In genomic region chr19:677601-678380, GRCh38 we compare ENCODE assay signal across 9 cellular contexts. TPM values are rescaled to one million over a fixed set of nuclear protein-coding genes. Genes with fewer than 3 reads are reported as not detected.
DNase-seq lines count a peak whose midpoint lies in the region; ATAC-seq and TF ChIP-seq lines count a peak whose summit lies in the region.
"Had no signal": no experiment of that assay in that cellular context is flagged by ENCODE, and none has a peak within 500 bp of the region (broad histone marks: within the 10 kb centered on the region; RNA-seq: fewer than 3 reads in every experiment).

No MANE protein-coding gene starts in this region.

- H3K27me3 ChIP-seq in H7 (ENCODE audit: control insufficient read depth, insufficient read depth, low read length) (peaks cover 16% of the 10 kb centered on the region), body of pancreas (no peaks in the 10 kb centered on the region), mesenchymal stem cell (ENCODE audit: control insufficient read depth in 1 of 2, insufficient read depth in 1 of 2, low read length in 2 of 2) (peaks cover 0 to 3% of the 10 kb centered on the region in 2 experiments)

- H2AFZ ChIP-seq in mesenchymal stem cell (ENCODE audit: low read depth, low read length) = no peak overlapping the region

- no peak overlapping the region for H2BK15ac ChIP-seq in mesenchymal stem cell (ENCODE audit: low read depth, poor library complexity, severe bottlenecking)

- peak overlapping the region; percentile 24 for H2BK120ac ChIP-seq in mesenchymal stem cell (ENCODE audit: low read depth, low read length)

- H2AK5ac ChIP-seq in mesenchymal stem cell (ENCODE audit: low read length, severe bottlenecking) = peak overlapping the region; percentile 8

- peak overlapping the region; percentile 51 to 80 (median 64) for H3K27ac ChIP-seq in body of pancreas
- peak overlapping the region; percentile 11 for H3K27ac ChIP-seq in mesenchymal stem cell (ENCODE audit: low read length, poor library complexity, severe bottlenecking)

- no peaks in the 10 kb centered on the region for H3K9me3 ChIP-seq in body of pancreas
- H3K9me3 ChIP-seq in mesenchymal stem cell (ENCODE audit: control insufficient read depth, low read length) = no peaks in the 10 kb centered on the region

- H3K4me3 Mint-ChIP-seq in natural killer cell treated with Interleukin-12 subunit alpha and Interleukin-12 subunit beta and Interleukin-15 and Interleukin-18, amount 100 ng/mL, for 72 hours = no peak overlapping the region

- H3K4me2 ChIP-seq in mesenchymal stem cell (ENCODE audit: low read length, poor library complexity, severe bottlenecking) = peak overlapping the region; percentile 66

- peak overlapping the region in 1 of 2 experiments; percentile 26 for H3K14ac ChIP-seq in mesenchymal stem cell (ENCODE audit: low read length in 2 of 2)

- no peak overlapping the region for H4K91ac ChIP-seq in mesenchymal stem cell (ENCODE audit: low read length)

- peaks cover 0 to 5% of the 10 kb centered on the region in 2 donors for H3K4me1 Mint-ChIP-seq in natural killer cell treated with Interleukin-12 subunit alpha and Interleukin-12 subunit beta and Interleukin-15 and Interleukin-18, amount 100 ng/mL, for 72 hours (ENCODE audit: low read depth in 2 of 2)

- H2BK5ac ChIP-seq in mesenchymal stem cell (ENCODE audit: low read depth, low read length, poor library complexity, severe bottlenecking) = no peak overlapping the region

- peaks cover 6 to 10% of the 10 kb centered on the region in 2 donors for H3K27me3 Mint-ChIP-seq in natural killer cell treated with Interleukin-12 subunit alpha and Interleukin-12 subunit beta and Interleukin-15 and Interleukin-18, amount 100 ng/mL, for 72 hours

- peaks cover 46% of the 10 kb centered on the region for H3K4me1 ChIP-seq in body of pancreas
- peaks cover 44% of the 10 kb centered on the region for H3K4me1 ChIP-seq in mesenchymal stem cell (ENCODE audit: control insufficient read depth, insufficient read depth, low read depth, low read length)

- peaks cover 5% of the 10 kb centered on the region for H3K79me1 ChIP-seq in mesenchymal stem cell (replicated peaks; ENCODE audit: low read length, poor library complexity, severe bottlenecking)

- DNase-seq in A172 (ENCODE audit: low spot score) (peak; percentile 86), H7 (peak; percentile 66), body of pancreas (peak in 2 of 4 donors; percentile 38 to 53), mesenchymal stem cell (peak; percentile 64), posterior cingulate gyrus (no peak), globus pallidus (ENCODE audit: low spot score) (no peak), T-helper 1 cell (no peak)
- no peak for DNase-seq in natural killer cell treated with Interleukin-12 subunit alpha and Interleukin-12 subunit beta and Interleukin-15 and Interleukin-18, amount 100 ng/mL, for 72 hours (ENCODE audit: low spot score)
- DNase-seq: NCI-H774 had no signal

- no peaks in the 10 kb centered on the region for H3K9me3 Mint-ChIP-seq in natural killer cell treated with Interleukin-12 subunit alpha and Interleukin-12 subunit beta and Interleukin-15 and Interleukin-18, amount 100 ng/mL, for 72 hours

- no peak for ATAC-seq in body of pancreas
- no peak for ATAC-seq in natural killer cell treated with Interleukin-12 subunit alpha and Interleukin-12 subunit beta and Interleukin-15 and Interleukin-18, amount 100 ng/mL, for 72 hours

- no peak overlapping the region for H3K23ac ChIP-seq in mesenchymal stem cell (ENCODE audit: low read length in 2 of 2)

- intact Hi-C loops in body of pancreas (cut with DNase I) = no loop called here
- intact Hi-C loops in posterior cingulate gyrus (cut with DNase I) = no loop called here

- H3K18ac ChIP-seq in mesenchymal stem cell (ENCODE audit: low read depth in 1 of 2, low read length in 2 of 2) = peak overlapping the region in 1 of 2 experiments; percentile 78

- peak overlapping the region in 1 of 2 experiments; percentile 91 for H2BK12ac ChIP-seq in mesenchymal stem cell (ENCODE audit: low read length in 2 of 2)

- no peak overlapping the region for H3K4me3 ChIP-seq in H7 (ENCODE audit: insufficient read depth, low read depth, low read length)
- H3K4me3 ChIP-seq in body of pancreas = no peak overlapping the region
- H3K4me3 ChIP-seq in mesenchymal stem cell (ENCODE audit: insufficient read depth in 1 of 2, low read depth in 1 of 2, low read length in 2 of 2) = no peak overlapping the region

- H3K4ac ChIP-seq in mesenchymal stem cell (ENCODE audit: low read depth in 1 of 2, low read length in 2 of 2) = peak overlapping the region in 1 of 2 experiments; percentile 63

- H3K27ac Mint-ChIP-seq in natural killer cell treated with Interleukin-12 subunit alpha and Interleukin-12 subunit beta and Interleukin-15 and Interleukin-18, amount 100 ng/mL, for 72 hours = no peak overlapping the region

- TF ChIP-seq POLR2A in body of pancreas (IDR thresholded peaks at IDR 0.05) = no peak

- H3K36me3 ChIP-seq in H7 (replicated peaks; ENCODE audit: control insufficient read depth, insufficient read depth, low read length) = no peaks in the 10 kb centered on the region
- no peaks in the 10 kb centered on the region for H3K36me3 ChIP-seq in body of pancreas (replicated peaks in 1 of 2; ENCODE audit: insufficient read depth in 1 of 2, low read depth in 2 of 2)
- peaks cover 0 to 22% of the 10 kb centered on the region in 2 experiments for H3K36me3 ChIP-seq in mesenchymal stem cell (ENCODE audit: control insufficient read depth in 1 of 2, insufficient read depth in 2 of 2, low read depth in 1 of 2, low read length in 2 of 2)

- TF ChIP-seq CTCF in body of pancreas (IDR thresholded peaks at IDR 0.05) = no peak

- no peak overlapping the region for H4K8ac ChIP-seq in mesenchymal stem cell (ENCODE audit: low read length)

- no peak overlapping the region for H3K9ac ChIP-seq in mesenchymal stem cell (ENCODE audit: low read length)

- WGBS in body of pancreas, 2 donors = 41 to 44% methylated on average over 7 to 21 of the region's 21 CpGs
- WGBS in mesenchymal stem cell = 73% methylated on average over 21 of the region's 21 CpGs

- H3K36me3 Mint-ChIP-seq in natural killer cell treated with Interleukin-12 subunit alpha and Interleukin-12 subunit beta and Interleukin-15 and Interleukin-18, amount 100 ng/mL, for 72 hours = no peaks in the 10 kb centered on the region

RNA-seq across cellular contexts. Expression of gene FSTL3, which starts 1.6 kb away (rescaled TPM):
- 267 and 269 TPM in 2 replicates for total RNA-seq in A172 (2014; rRNA removed; shearing (Covaris generic))
- total RNA-seq in H7 (2014; rRNA removed; shearing (Covaris generic)) = 7.4 and 9.7 TPM in 2 replicates
- 100 to 1,000 TPM in 1 of 2 donors, 10 to 100 TPM in 1; 72.4 to 236 TPM for total RNA-seq in body of pancreas
- polyA plus RNA-seq in mesenchymal stem cell (2013, experiment 1 of 2) = 33.8 TPM
- polyA plus RNA-seq in mesenchymal stem cell (2013, experiment 2 of 2) = 36.5 TPM
- 1 to 10 TPM; 1.7 to 3.6 TPM for total RNA-seq in natural killer cell treated with Interleukin-12 subunit alpha and Interleukin-12 subunit beta and Interleukin-15 and Interleukin-18, amount 100 ng/mL, for 72 hours

RNA-seq across cellular contexts. Expression of gene RNF126, which starts 14.8 kb away (rescaled TPM):
- total RNA-seq in A172 (2014; rRNA removed; shearing (Covaris generic)) = 40.9 and 62.4 TPM in 2 replicates
- total RNA-seq in H7 (2014; rRNA removed; shearing (Covaris generic)) = 119 and 128 TPM in 2 replicates
- total RNA-seq in body of pancreas = 10 to 100 TPM; 23.3 to 45.8 TPM
- polyA plus RNA-seq in mesenchymal stem cell (2013, experiment 1 of 2) = 41.9 TPM
- 43.6 TPM for polyA plus RNA-seq in mesenchymal stem cell (2013, experiment 2 of 2)
- 100 to 1,000 TPM in 1 of 2 donors, 10 to 100 TPM in 1; 77.7 to 138 TPM for total RNA-seq in natural killer cell treated with Interleukin-12 subunit alpha and Interleukin-12 subunit beta and Interleukin-15 and Interleukin-18, amount 100 ng/mL, for 72 hours

RNA-seq across cellular contexts. Expression of gene PRSS57, which starts 17.5 kb away (rescaled TPM):
- not detected in 2 replicates for total RNA-seq in A172 (2014; rRNA removed; shearing (Covaris generic))
- total RNA-seq in H7 (2014; rRNA removed; shearing (Covaris generic)) = not detected in 2 replicates
- total RNA-seq in body of pancreas = not detected
- not detected for polyA plus RNA-seq in mesenchymal stem cell (2013, experiment 1 of 2)
- polyA plus RNA-seq in mesenchymal stem cell (2013, experiment 2 of 2) = 0.04 TPM
- 1 to 10 TPM in 1 of 2 donors, not detected in 1; 1.4 TPM for total RNA-seq in natural killer cell treated with Interleukin-12 subunit alpha and Interleukin-12 subunit beta and Interleukin-15 and Interleukin-18, amount 100 ng/mL, for 72 hours

RNA-seq across cellular contexts. Expression of gene PALM, which starts 30.9 kb away (rescaled TPM):
- 42.9 and 47.9 TPM in 2 replicates for total RNA-seq in A172 (2014; rRNA removed; shearing (Covaris generic))
- total RNA-seq in H7 (2014; rRNA removed; shearing (Covaris generic)) = 28.7 and 34.6 TPM in 2 replicates
- 10 to 100 TPM; 14.8 to 32.6 TPM for total RNA-seq in body of pancreas
- polyA plus RNA-seq in mesenchymal stem cell (2013, experiment 1 of 2) = 14.3 TPM
- polyA plus RNA-seq in mesenchymal stem cell (2013, experiment 2 of 2) = 15.1 TPM
- not detected for total RNA-seq in natural killer cell treated with Interleukin-12 subunit alpha and Interleukin-12 subunit beta and Interleukin-15 and Interleukin-18, amount 100 ng/mL, for 72 hours

RNA-seq across cellular contexts. Expression of gene FGF22, which starts 38.1 kb away (rescaled TPM):
- 0.17 TPM in 1 of 2 replicates, not detected in the other for total RNA-seq in A172 (2014; rRNA removed; shearing (Covaris generic))
- total RNA-seq in H7 (2014; rRNA removed; shearing (Covaris generic)) = not detected in 2 replicates
- not detected for total RNA-seq in body of pancreas
- polyA plus RNA-seq in mesenchymal stem cell (2013, experiment 1 of 2) = 0.04 TPM
- polyA plus RNA-seq in mesenchymal stem cell (2013, experiment 2 of 2) = 0.07 TPM
- not detected for total RNA-seq in natural killer cell treated with Interleukin-12 subunit alpha and Interleukin-12 subunit beta and Interleukin-15 and Interleukin-18, amount 100 ng/mL, for 72 hours

Comparison
In these comparisons a context has a peak if more than half of its experiments do, and no peak if none do; other contexts are left out.
1. DNase-seq: peak in A172 (single experiment), H7 (single experiment) and mesenchymal stem cell (single experiment); none in posterior cingulate gyrus (0 of 10), natural killer cell treated with Interleukin-12 subunit alpha and Interleukin-12 subunit beta and Interleukin-15 and Interleukin-18, amount 100 ng/mL, for 72 hours (single experiment), globus pallidus (single experiment) and T-helper 1 cell (0 of 5).